Comparison of ENCODE assay signal across 1 cellular context in the genomic region with DNA sequence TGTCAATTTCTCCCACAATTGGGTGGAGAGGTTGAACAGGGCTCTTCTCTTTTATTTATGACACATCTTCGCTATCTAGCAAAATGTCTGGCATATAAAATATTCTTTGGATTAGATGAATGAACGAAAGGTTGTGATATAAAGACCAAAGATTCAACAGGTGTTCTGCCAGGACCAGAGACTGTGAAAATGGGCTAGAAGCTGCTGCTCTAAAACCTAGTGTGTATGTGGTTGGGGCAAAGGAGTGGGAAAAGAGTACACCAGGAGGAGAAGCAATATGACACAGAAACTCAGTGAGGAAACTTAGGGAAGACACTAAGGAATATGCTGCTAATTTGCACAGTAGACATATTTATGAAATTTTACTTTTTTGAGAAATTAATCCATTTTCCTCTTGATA.
TF ChIP-seq lines count a peak whose summit lies in the region.

No MANE protein-coding gene starts in this region.

TF ChIP-seq in WTC11, 78 proteins besides CTCF, POLR2A, EP300 and RAD21 (continued from another document):
- TF ChIP-seq, protein P1, sequence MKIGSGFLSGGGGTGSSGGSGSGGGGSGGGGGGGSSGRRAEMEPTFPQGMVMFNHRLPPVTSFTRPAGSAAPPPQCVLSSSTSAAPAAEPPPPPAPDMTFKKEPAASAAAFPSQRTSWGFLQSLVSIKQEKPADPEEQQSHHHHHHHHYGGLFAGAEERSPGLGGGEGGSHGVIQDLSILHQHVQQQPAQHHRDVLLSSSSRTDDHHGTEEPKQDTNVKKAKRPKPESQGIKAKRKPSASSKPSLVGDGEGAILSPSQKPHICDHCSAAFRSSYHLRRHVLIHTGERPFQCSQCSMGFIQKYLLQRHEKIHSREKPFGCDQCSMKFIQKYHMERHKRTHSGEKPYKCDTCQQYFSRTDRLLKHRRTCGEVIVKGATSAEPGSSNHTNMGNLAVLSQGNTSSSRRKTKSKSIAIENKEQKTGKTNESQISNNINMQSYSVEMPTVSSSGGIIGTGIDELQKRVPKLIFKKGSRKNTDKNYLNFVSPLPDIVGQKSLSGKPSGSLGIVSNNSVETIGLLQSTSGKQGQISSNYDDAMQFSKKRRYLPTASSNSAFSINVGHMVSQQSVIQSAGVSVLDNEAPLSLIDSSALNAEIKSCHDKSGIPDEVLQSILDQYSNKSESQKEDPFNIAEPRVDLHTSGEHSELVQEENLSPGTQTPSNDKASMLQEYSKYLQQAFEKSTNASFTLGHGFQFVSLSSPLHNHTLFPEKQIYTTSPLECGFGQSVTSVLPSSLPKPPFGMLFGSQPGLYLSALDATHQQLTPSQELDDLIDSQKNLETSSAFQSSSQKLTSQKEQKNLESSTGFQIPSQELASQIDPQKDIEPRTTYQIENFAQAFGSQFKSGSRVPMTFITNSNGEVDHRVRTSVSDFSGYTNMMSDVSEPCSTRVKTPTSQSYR (CRISPR knock-in tag; IDR thresholded peaks at IDR 0.05) = no peak
- TF ChIP-seq ZNF219 (CRISPR knock-in tag; IDR thresholded peaks at IDR 0.05; ENCODE audit: borderline replicate concordance) = no peak
- TF ChIP-seq, protein P2, sequence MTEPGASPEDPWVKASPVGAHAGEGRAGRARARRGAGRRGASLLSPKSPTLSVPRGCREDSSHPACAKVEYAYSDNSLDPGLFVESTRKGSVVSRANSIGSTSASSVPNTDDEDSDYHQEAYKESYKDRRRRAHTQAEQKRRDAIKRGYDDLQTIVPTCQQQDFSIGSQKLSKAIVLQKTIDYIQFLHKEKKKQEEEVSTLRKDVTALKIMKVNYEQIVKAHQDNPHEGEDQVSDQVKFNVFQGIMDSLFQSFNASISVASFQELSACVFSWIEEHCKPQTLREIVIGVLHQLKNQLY (CRISPR knock-in tag; IDR thresholded peaks at IDR 0.05) = no peak
